Comparison of ENCODE assay signal across 2 cellular contexts in the genomic region with DNA sequence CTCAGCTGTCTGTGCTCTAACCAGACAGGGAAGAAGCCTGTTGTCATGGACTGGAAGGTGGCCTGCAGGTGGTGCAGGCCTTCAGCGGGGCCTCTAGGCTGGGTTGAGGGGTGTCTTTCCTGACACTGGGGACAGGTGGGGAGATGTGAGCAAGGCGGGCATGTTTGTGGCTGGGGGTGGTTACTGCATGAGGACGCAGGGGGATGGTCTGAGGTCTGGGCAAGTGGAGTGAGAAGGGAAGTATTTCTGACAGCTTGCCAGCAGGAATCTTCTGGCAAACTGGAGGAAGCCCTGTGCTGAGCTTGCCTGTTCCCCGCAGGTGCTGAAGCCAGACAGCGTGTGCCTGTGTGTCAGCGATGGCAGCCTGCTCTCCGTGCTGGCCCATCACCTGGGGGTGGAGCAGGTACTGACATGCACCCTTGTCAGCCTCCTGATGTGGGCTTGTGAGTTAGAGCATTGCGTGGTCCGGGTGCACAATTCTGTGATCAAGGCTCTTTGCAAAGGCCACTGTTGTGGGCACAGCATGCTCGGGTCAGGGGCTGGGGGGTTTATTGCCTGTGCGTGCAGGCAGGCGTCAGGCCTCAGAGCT.
TF ChIP-seq lines count a peak whose summit lies in the region.

No MANE protein-coding gene starts in this region.

TF ChIP-seq in K562, 482 proteins besides CTCF, POLR2A, EP300 and RAD21:
- TF ChIP-seq RB1 (IDR thresholded peaks at IDR 0.05; ENCODE audit: low read depth) (no peak), CBFA2T3 (IDR thresholded peaks at IDR 0.05) (no peak), ZBTB43 (CRISPR knock-in tag; IDR thresholded peaks at IDR 0.05) (no peak), POLR2G (IDR thresholded peaks at IDR 0.05; ENCODE audit: low read depth, low read length) (peak; percentile 7; the same call in 1 of the 2 replicates), GTF2E2 (tag; IDR thresholded peaks at IDR 0.05) (no peak), THAP7 (CRISPR knock-in tag; IDR thresholded peaks at IDR 0.05) (no peak), BCOR (IDR thresholded peaks at IDR 0.05) (no peak)

TF ChIP-seq in HepG2, 621 proteins besides CTCF, POLR2A, EP300 and RAD21:
- TF ChIP-seq RBM22 (optimal IDR thresholded peaks at IDR 0.05; ENCODE audit: low read length), result peak; percentile 18
- TF ChIP-seq, protein P1, sequence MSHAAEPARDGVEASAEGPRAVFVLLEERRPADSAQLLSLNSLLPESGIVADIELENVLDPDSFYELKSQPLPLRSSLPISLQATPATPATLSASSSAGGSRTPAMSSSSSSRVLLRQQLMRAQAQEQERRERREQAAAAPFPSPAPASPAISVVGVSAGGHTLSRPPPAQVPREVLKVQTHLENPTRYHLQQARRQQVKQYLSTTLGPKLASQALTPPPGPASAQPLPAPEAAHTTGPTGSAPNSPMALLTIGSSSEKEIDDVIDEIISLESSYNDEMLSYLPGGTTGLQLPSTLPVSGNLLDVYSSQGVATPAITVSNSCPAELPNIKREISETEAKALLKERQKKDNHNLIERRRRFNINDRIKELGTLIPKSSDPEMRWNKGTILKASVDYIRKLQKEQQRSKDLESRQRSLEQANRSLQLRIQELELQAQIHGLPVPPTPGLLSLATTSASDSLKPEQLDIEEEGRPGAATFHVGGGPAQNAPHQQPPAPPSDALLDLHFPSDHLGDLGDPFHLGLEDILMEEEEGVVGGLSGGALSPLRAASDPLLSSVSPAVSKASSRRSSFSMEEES (CRISPR knock-in tag; IDR thresholded peaks at IDR 0.05), result no peak
